23 cellular contexts compared by ENCODE assay signal in the genomic region with DNA sequence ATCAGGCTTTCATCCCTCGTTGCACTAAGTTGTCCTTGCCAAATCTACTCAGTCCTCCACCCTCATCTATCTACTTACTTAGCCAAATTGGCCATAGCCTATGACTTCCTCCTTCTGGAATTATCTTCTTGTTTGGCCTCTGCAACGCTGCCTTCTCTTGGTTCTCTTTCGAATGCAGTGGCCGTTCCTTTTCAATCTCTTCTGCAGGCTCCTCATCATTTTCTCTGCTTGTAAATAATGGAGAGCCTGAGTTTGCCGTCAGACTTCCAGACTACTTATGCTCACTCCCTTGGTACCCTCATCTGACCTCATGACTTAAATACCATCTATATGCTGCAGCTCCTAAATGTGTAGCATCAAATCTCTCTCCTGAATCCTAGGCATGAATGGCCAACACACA.
"Had no signal": no experiment of that assay in that cellular context is flagged by ENCODE, and none has a peak within 500 bp of the region (broad histone marks: within the 10 kb centered on the region; RNA-seq: fewer than 3 reads in every experiment).

No MANE protein-coding gene starts in this region.

- H3K4me1 ChIP-seq: ascending aorta had no signal

- ATAC-seq: activated naive CD4-positive, alpha-beta T cell treated with anti-CD3 and anti-CD28 coated beads, Interleukin-2, amount 50 U/mL, for 72 hours; activated T-cell treated with anti-CD3 and anti-CD28 coated beads, Interleukin-2, amount 50 U/mL, for 72 hours; T-helper 17 cell had no signal

- H3K36me3 ChIP-seq: ascending aorta had no signal

- DNase-seq: activated CD4-positive, alpha-beta memory T cell treated with anti-CD3 and anti-CD28 coated beads, Interleukin-2, amount 10 ng/mL, durations not matched to agents 7 days and 5 days; activated CD4-positive, alpha-beta T cell treated with anti-CD3 and anti-CD28 coated beads for 4 hours; activated CD4-positive, alpha-beta T cell treated with anti-CD3 and anti-CD28 coated beads, Interleukin-2, amount 10 ng/mL, durations not matched to agents 7 days and 5 days; activated CD4-positive, alpha-beta T cell treated with anti-CD3 and anti-CD28 coated beads, Interleukin-2, amount 50 U/mL, for 4 hours; activated CD4-positive, CD25-positive, alpha-beta regulatory T cell; activated CD4-positive, CD25-positive, alpha-beta regulatory T cell treated with anti-CD3 and anti-CD28 coated beads, Interleukin-2, amount 50 U/mL, for 72 hours; activated CD8-positive, alpha-beta memory T cell treated with anti-CD3 and anti-CD28 coated beads, Interleukin-2, amount 50 U/mL, for 48 hours; activated gamma-delta T cell; activated naive CD4-positive, alpha-beta T cell; activated naive CD4-positive, alpha-beta T cell treated with anti-CD3 and anti-CD28 coated beads, Interleukin-2, amount 10 ng/mL, durations not matched to agents 7 days and 5 days; activated naive CD8-positive, alpha-beta T cell treated with anti-CD3 and anti-CD28 coated beads, Interleukin-2, amount 10 ng/mL, durations not matched to agents 7 days and 5 days; activated T-cell treated with anti-CD3 and anti-CD28 coated beads for 4 hours; activated T-cell treated with anti-CD3 and anti-CD28 coated beads, Interleukin-2, amount 50 U/mL, for 24 hours; activated T-cell treated with anti-CD3 and anti-CD28 coated beads, Interleukin-2, amount 50 U/mL, for 72 hours; cortex of kidney; dermis blood vessel endothelial cell; effector CD8-positive, alpha-beta T cell; head of caudate nucleus; T-helper 1 cell; T-helper 17 cell had no signal

- H3K27ac ChIP-seq: ascending aorta, epithelial cell of prostate had no signal

- H3K9me3 ChIP-seq: ascending aorta had no signal

- H3K4me3 ChIP-seq: ascending aorta had no signal

- H3K27me3 ChIP-seq: ascending aorta had no signal
